Comparison of ENCODE assay signal across 13 cellular contexts in the genomic region with DNA sequence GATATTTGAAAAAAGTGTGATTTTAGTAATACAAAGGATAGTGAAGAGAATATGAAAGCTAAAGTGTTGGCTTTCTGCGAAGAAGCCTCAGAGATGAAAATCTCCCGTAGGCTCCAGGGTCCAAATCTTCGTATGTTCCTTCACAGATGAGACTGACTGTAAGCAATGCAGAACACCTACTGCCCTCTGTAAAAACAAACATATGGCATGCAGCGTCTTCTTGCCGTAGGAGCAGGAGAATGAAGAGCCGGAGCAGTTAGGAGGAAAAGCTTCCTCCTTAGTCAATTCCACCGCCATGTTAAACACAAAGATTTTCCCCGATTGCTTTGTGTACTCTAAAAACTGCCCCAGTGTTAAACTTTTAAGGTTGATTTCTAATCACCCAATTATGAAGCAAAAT. TPM values are rescaled to one million over a fixed set of nuclear protein-coding genes. Genes with fewer than 3 reads are reported as not detected.
DNase-seq lines count a peak whose midpoint lies in the region; FAIRE-seq and TF ChIP-seq lines count a peak whose summit lies in the region.
"Had no signal": no experiment of that assay in that cellular context is flagged by ENCODE, and none has a peak within 500 bp of the region (broad histone marks: within the 10 kb centered on the region; RNA-seq: fewer than 3 reads in every experiment).

No MANE protein-coding gene starts in this region.

- H3K4me1 ChIP-seq in endothelial cell of umbilical vein (ENCODE audit: control insufficient read depth, extremely low read depth, insufficient read depth, low read length): peaks cover 11% of the 10 kb centered on the region
- H3K4me1 ChIP-seq: BLaER1 had no signal

- no peaks in the 10 kb centered on the region for H3K9me3 ChIP-seq in endothelial cell of umbilical vein (replicated peaks; ENCODE audit: control insufficient read depth, insufficient read depth, low read length)
- H3K9me3 ChIP-seq: BLaER1 had no signal

- H2AFZ ChIP-seq in endothelial cell of umbilical vein (ENCODE audit: low read depth, low read length): peak overlapping the region; percentile 9

- peaks cover 51% of the 10 kb centered on the region for H3K4me1 Mint-ChIP-seq in osteocyte (ENCODE audit: unreplicated experiment)

- FAIRE-seq in endothelial cell of umbilical vein (lab: Jason Lieb, UNC): no peak

- no peaks in the 10 kb centered on the region for H3K9me3 Mint-ChIP-seq in osteocyte (ENCODE audit: unreplicated experiment)
- H3K9me3 Mint-ChIP-seq: activated T-helper 2 cell treated with anti-CD3 and anti-CD28 coated beads, Interferon-gamma antibody, Interleukin-2, Interleukin-4, amounts not matched to agents 10 μg/mL and 5 μg/mL and 100 μg/mL, durations not matched to agents 14 hours and 24 hours and 36 hours; central memory CD8-positive, alpha-beta T cell had no signal

- TF ChIP-seq POLR2A in endothelial cell of umbilical vein (IDR thresholded peaks at IDR 0.05; ENCODE audit: low read depth, low read length): no peak

- H3K9ac ChIP-seq in endothelial cell of umbilical vein (replicated peaks; ENCODE audit: extremely low read depth, insufficient read depth, low read length): peak overlapping the region; percentile 45
- H3K9ac ChIP-seq: BLaER1 had no signal

- no peaks in the 10 kb centered on the region for H3K9me1 ChIP-seq in endothelial cell of umbilical vein (replicated peaks; ENCODE audit: control insufficient read depth, extremely low read depth, insufficient read depth, low read length)

- H3K4me3 ChIP-seq in endothelial cell of umbilical vein (replicated peaks in 1 of 3; ENCODE audit: insufficient read depth in 1 of 3, low read depth in 1 of 3, low read length in 3 of 3): peak overlapping the region in 2 of 3 experiments; percentile 15 to 49
- H3K4me3 ChIP-seq: BLaER1 had no signal

- no peaks in the 10 kb centered on the region for H3K27me3 ChIP-seq in endothelial cell of umbilical vein (ENCODE audit: control insufficient read depth in 2 of 2, insufficient read depth in 2 of 2, low read length in 2 of 2)
- H3K27me3 ChIP-seq: BLaER1, foreskin keratinocyte had no signal

- in situ Hi-C loops in KBM-7 (cut with MboI; ENCODE audit: low pct_unique_long_range_greater_than_20kb, low sequenced_read_pairs): no loop called here

- H3K4me3 Mint-ChIP-seq in osteocyte (ENCODE audit: unreplicated experiment): peak overlapping the region; percentile 60
- H3K4me3 Mint-ChIP-seq: central memory CD8-positive, alpha-beta T cell had no signal

- peak overlapping the region; percentile 86 for H3K4me2 ChIP-seq in endothelial cell of umbilical vein (ENCODE audit: insufficient read depth, low read length)
- H3K4me2 ChIP-seq: BLaER1 had no signal

- DNase-seq in DMS153 treated with DMSO at 0.1 percent for 48 hours (lab: John Stamatoyannopoulos, UW; ENCODE audit: unreplicated experiment): peak; percentile 17
- DNase-seq in NCI-H69 (lab: John Stamatoyannopoulos, UW): peak; percentile 60
- DNase-seq in endothelial cell of umbilical vein (ENCODE audit: low read depth, low spot score): peak; percentile 44
- no peak for DNase-seq in osteocyte (ENCODE audit: extremely low spot score, unreplicated experiment)
- DNase-seq in CD1c-positive myeloid dendritic cell (ENCODE audit: extremely low spot score): no peak
- no peak for DNase-seq in AG20443 (ENCODE audit: low spot score)
- DNase-seq in effector CD4-positive, alpha-beta T cell: no peak
- DNase-seq in KBM-7: no peak
- DNase-seq: foreskin keratinocyte, WERI-Rb-1 had no signal

- no peak for TF ChIP-seq CTCF in endothelial cell of umbilical vein (IDR thresholded peaks at IDR 0.05; ENCODE audit: extremely low read depth in 1 of 2, insufficient read depth in 1 of 2, low read depth in 1 of 2, low read length in 2 of 2)
- TF ChIP-seq CTCF in osteocyte (IDR thresholded peaks at IDR 0.05): peak; percentile 35

- no TSS peak for BruUV-seq in endothelial cell of umbilical vein (replicated peaks; lab: Mats Ljungman, UMichigan)

- H3K79me2 ChIP-seq in endothelial cell of umbilical vein (ENCODE audit: control insufficient read depth, insufficient read depth, low read length): no peaks in the 10 kb centered on the region

- dilution Hi-C loops in endothelial cell of umbilical vein (cut with MboI; ENCODE audit: extremely low pct_ligation_motif_present, low sequenced_read_pairs): no loop called here

- POLR2A ChIA-PET in endothelial cell of umbilical vein (lab: Charles Lee): interaction anchor here (0.5 kb wide), 1 partner anchor 33 kb away, joined by 3 read pairs; no protein-coding TSS in a partner anchor

- H4K20me1 ChIP-seq in endothelial cell of umbilical vein (replicated peaks; ENCODE audit: control insufficient read depth, extremely low read depth, insufficient read depth, low read length): no peaks in the 10 kb centered on the region
- H4K20me1 ChIP-seq: BLaER1 had no signal

- intact Hi-C loops in endothelial cell of umbilical vein (cut with micrococcal nuclease): no loop called here

- H3K27ac Mint-ChIP-seq in osteocyte (ENCODE audit: unreplicated experiment): peak overlapping the region; percentile 87
- H3K27ac Mint-ChIP-seq: activated T-helper 2 cell treated with anti-CD3 and anti-CD28 coated beads, Interferon-gamma antibody, Interleukin-2, Interleukin-4, amounts not matched to agents 10 μg/mL and 5 μg/mL and 100 μg/mL, durations not matched to agents 14 hours and 24 hours and 36 hours had no signal

- peaks cover 3% of the 10 kb centered on the region for H3K36me3 Mint-ChIP-seq in osteocyte (ENCODE audit: unreplicated experiment)

- H3K36me3 ChIP-seq in endothelial cell of umbilical vein (ENCODE audit: control insufficient read depth in 2 of 2, extremely low read depth in 1 of 2, insufficient read depth in 2 of 2, low read length in 2 of 2): no peaks in the 10 kb centered on the region

- H3K27ac ChIP-seq in endothelial cell of umbilical vein (ENCODE audit: insufficient read depth, low read depth, low read length): peak overlapping the region; percentile 20
- H3K27ac ChIP-seq: BLaER1, foreskin keratinocyte, WERI-Rb-1 had no signal

- H3K27me3 Mint-ChIP-seq in osteocyte (ENCODE audit: unreplicated experiment): no peaks in the 10 kb centered on the region
- H3K27me3 Mint-ChIP-seq: central memory CD8-positive, alpha-beta T cell had no signal

- CTCF ChIA-PET in endothelial cell of umbilical vein (lab: Charles Lee): interaction anchor here (0.8 to 1.7 kb wide), 7 partner anchors 11 to 163 kb away, joined by 3 to 7 read pairs (median 4); no protein-coding TSS in a partner anchor

TF ChIP-seq in endothelial cell of umbilical vein, 7 proteins besides CTCF, POLR2A, EP300 and RAD21:
- TF ChIP-seq, protein P1, sequence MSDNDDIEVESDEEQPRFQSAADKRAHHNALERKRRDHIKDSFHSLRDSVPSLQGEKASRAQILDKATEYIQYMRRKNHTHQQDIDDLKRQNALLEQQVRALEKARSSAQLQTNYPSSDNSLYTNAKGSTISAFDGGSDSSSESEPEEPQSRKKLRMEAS (IDR thresholded peaks at IDR 0.05; ENCODE audit: insufficient read depth, insufficient read length): no peak
- TF ChIP-seq POLR2AphosphoS5 (IDR thresholded peaks at IDR 0.05; ENCODE audit: insufficient read depth, low read depth, low read length) (no peak), MYC (IDR thresholded peaks at IDR 0.05; ENCODE audit: low read depth, low read length) (no peak), EZH2 (IDR thresholded peaks at IDR 0.05; ENCODE audit: borderline replicate concordance, low read depth, low read length, severe bottlenecking) (no peak), GATA2 (IDR thresholded peaks at IDR 0.05; ENCODE audit: insufficient read depth, insufficient read length, low read depth, low read length) (no peak), JUN (IDR thresholded peaks at IDR 0.05; ENCODE audit: borderline replicate concordance, insufficient read depth, insufficient read length, low read depth) (no peak), FOS (IDR thresholded peaks at IDR 0.05; ENCODE audit: borderline replicate concordance, insufficient read depth, low read length) (no peak)
TF ChIP-seq in endothelial cell of umbilical vein: peak in this region for 0.

RNA-seq across cellular contexts. Expression of a gene that starts 22.5 kb away (rescaled TPM):
- total RNA-seq in endothelial cell of umbilical vein: 16.6 and 16.8 TPM in 2 replicates
- polyA plus RNA-seq in endothelial cell of umbilical vein: 4.2 and 4.9 TPM in 2 replicates
- polyA plus RNA-seq in endothelial cell of umbilical vein (2011; cell fraction: cytosol; rRNA removed): 6.6 and 7.0 TPM in 2 replicates
- 3.1 and 4.5 TPM in 2 replicates for polyA plus RNA-seq in endothelial cell of umbilical vein (2011; cell fraction: nucleus; rRNA removed)
- 10.6 and 17.7 TPM in 2 replicates for polyA plus RNA-seq in endothelial cell of umbilical vein (2012)
- 2.3 and 2.4 TPM in 2 replicates for polyA minus RNA-seq in endothelial cell of umbilical vein
- polyA minus RNA-seq in endothelial cell of umbilical vein (2011; cell fraction: cytosol; rRNA and poly(A)+ RNA removed): 4.5 TPM
- polyA minus RNA-seq in endothelial cell of umbilical vein (2011; cell fraction: nucleus; rRNA and poly(A)+ RNA removed): 2.1 and 3.4 TPM in 2 replicates
- 19.3 and 20.6 TPM in 2 replicates for total RNA-seq in osteocyte

RNA-seq across cellular contexts. Expression of a gene that starts 22.6 kb away (rescaled TPM):
- total RNA-seq in endothelial cell of umbilical vein: 29.7 and 32.1 TPM in 2 replicates
- polyA plus RNA-seq in endothelial cell of umbilical vein: 15.8 and 21.2 TPM in 2 replicates
- 17.0 and 21.4 TPM in 2 replicates for polyA plus RNA-seq in endothelial cell of umbilical vein (2011; cell fraction: cytosol; rRNA removed)
- 50.0 and 51.4 TPM in 2 replicates for polyA plus RNA-seq in endothelial cell of umbilical vein (2011; cell fraction: nucleus; rRNA removed)
- 19.0 and 20.9 TPM in 2 replicates for polyA plus RNA-seq in endothelial cell of umbilical vein (2012)
- polyA minus RNA-seq in endothelial cell of umbilical vein: 36.0 and 43.8 TPM in 2 replicates
- polyA minus RNA-seq in endothelial cell of umbilical vein (2011; cell fraction: cytosol; rRNA and poly(A)+ RNA removed): 8.5 TPM
- 30.9 and 40.6 TPM in 2 replicates for polyA minus RNA-seq in endothelial cell of umbilical vein (2011; cell fraction: nucleus; rRNA and poly(A)+ RNA removed)
- total RNA-seq in osteocyte: 37.3 and 43.0 TPM in 2 replicates

Comparison
In these comparisons a context has a peak if more than half of its experiments do, and no peak if none do; other contexts are left out.
1. DNase-seq: peak in DMS153 treated with DMSO at 0.1 percent for 48 hours (single experiment), NCI-H69 (single experiment) and endothelial cell of umbilical vein (single experiment); none in osteocyte (single experiment), CD1c-positive myeloid dendritic cell (single experiment), AG20443 (single experiment), effector CD4-positive, alpha-beta T cell (single experiment) and KBM-7 (single experiment).